ENCODE assay signal across 8 cellular contexts in genomic region chr1:9234223-9235122, GRCh38. TPM values are rescaled to one million over a fixed set of nuclear protein-coding genes. Genes with fewer than 3 reads are reported as not detected.
DNase-seq lines count a peak whose midpoint lies in the region; ATAC-seq and TF ChIP-seq lines count a peak whose summit lies in the region.

TSS of gene H6PD (plus strand) at chr1:9234774. CDS start at chr1:9244935, 10,161 bp downstream.

- peak; percentile 97 for TF ChIP-seq POLR2A in GM19099 (IDR thresholded peaks at IDR 0.05; ENCODE audit: extremely low read depth, insufficient read length, low read depth)

- H3K9me3 ChIP-seq in CD4-positive, alpha-beta T cell (ENCODE audit: control insufficient read depth, low read length), result no peaks in the 10 kb centered on the region
- H3K9me3 ChIP-seq in OCI-LY3 (ENCODE audit: insufficient read depth, low read length) (no peaks in the 10 kb centered on the region), mucosa of stomach (ENCODE audit: control insufficient read depth, low read length) (no peaks in the 10 kb centered on the region)

- intact Hi-C loops in CD4-positive, alpha-beta T cell (cut with DNase I, micrococcal nuclease), result loop anchor here in 1 of 2 experiments (2.0 to 10.0 kb wide), 9 partner anchors 58 to 1240 kb away; partner anchors contain the start of genes DFFA, GPR157, PEX14 and RERE

- H3K9ac ChIP-seq in OCI-LY3 (ENCODE audit: low read length) (peak within 1 kb of the TSS; percentile 95), mucosa of stomach (ENCODE audit: low read length) (peak within 1 kb of the TSS; percentile 97)

- H3K4me1 Mint-ChIP-seq in CD4-positive, alpha-beta T cell (ENCODE audit: low read depth), result peaks cover 37% of the 10 kb centered on the region

- peak; percentile 39 to 72 (median 63) for DNase-seq in CD4-positive, alpha-beta T cell
- peak; percentile 47 for DNase-seq in activated T-cell treated with anti-CD3 and anti-CD28 coated beads for 4 hours
- DNase-seq in epithelial cell of proximal tubule (ENCODE audit: low read depth), result no peak
- DNase-seq in stimulated activated CD8-positive, alpha-beta memory T cell treated with anti-CD3 and anti-CD28 coated beads, Interleukin-7, amount 100 ng/mL, for 1 hour (ENCODE audit: low read depth in 2 of 2), result peak; percentile 44 to 48

- peak; percentile 14 for TF ChIP-seq CTCF in CD4-positive, alpha-beta T cell (IDR thresholded peaks at IDR 0.05)
- peak; percentile 43 for TF ChIP-seq CTCF in OCI-LY3 (IDR thresholded peaks at IDR 0.05; ENCODE audit: low read depth, low read length)
- peak; percentile 55 for TF ChIP-seq CTCF in epithelial cell of proximal tubule (conservative IDR thresholded peaks at IDR 0.05; ENCODE audit: low read depth, low read length)

- H3K27me3 ChIP-seq in CD4-positive, alpha-beta T cell (ENCODE audit: control insufficient read depth, insufficient read depth, low read length), result no peaks in the 10 kb centered on the region
- H3K27me3 ChIP-seq in OCI-LY3 (ENCODE audit: low read depth, low read length), result no peaks in the 10 kb centered on the region
- no peaks in the 10 kb centered on the region for H3K27me3 ChIP-seq in mucosa of stomach (ENCODE audit: control insufficient read depth, insufficient read depth, low read length)

- H3K9me3 Mint-ChIP-seq in CD4-positive, alpha-beta T cell, result no peaks in the 10 kb centered on the region

- peak within 1 kb of the TSS; percentile 98 for H3K4me2 ChIP-seq in OCI-LY3 (ENCODE audit: low read length)

- peak within 1 kb of the TSS; percentile 98 for H3K4me3 ChIP-seq in OCI-LY3 (ENCODE audit: low read length)
- peak within 1 kb of the TSS; percentile 60 for H3K4me3 ChIP-seq in epithelial cell of proximal tubule (ENCODE audit: low read depth, low read length)
- H3K4me3 ChIP-seq in mucosa of stomach (ENCODE audit: low read length), result peak within 1 kb of the TSS; percentile 52

- H3K27ac Mint-ChIP-seq in CD4-positive, alpha-beta T cell, result peak within 1 kb of the TSS; percentile 87

- no peaks in the 10 kb centered on the region for H3K27me3 Mint-ChIP-seq in CD4-positive, alpha-beta T cell

- CTCF ChIA-PET in CD4-positive, alpha-beta T cell (lab: Charles Lee), result interaction anchor here (0.6 to 1.5 kb wide), 11 partner anchors 10 to 355 kb away, joined by 3 to 7 read pairs (median 3); partner anchors contain the start of gene GPR157

- H2AFZ ChIP-seq in OCI-LY3 (ENCODE audit: low read depth, low read length), result peak within 1 kb of the TSS; percentile 95

- POLR2A ChIA-PET in CD4-positive, alpha-beta T cell (lab: Charles Lee), result interaction anchor here (0.7 to 1.6 kb wide), 11 partner anchors 10 to 676 kb away, joined by 3 to 6 read pairs (median 4); partner anchors contain the start of gene PIK3CD

- peak; percentile 80 for ATAC-seq in CD4-positive, alpha-beta T cell (ENCODE audit: poor library complexity)
- ATAC-seq in HG03432 (IDR thresholded peaks at IDR 0.05; ENCODE audit: unreplicated experiment), result peak; percentile 78

- H3K4me1 ChIP-seq in OCI-LY3 (ENCODE audit: low read length) (peaks cover 8% of the 10 kb centered on the region), mucosa of stomach (ENCODE audit: control insufficient read depth, insufficient read depth, low read length) (peaks cover 35% of the 10 kb centered on the region)

- H3K36me3 Mint-ChIP-seq in CD4-positive, alpha-beta T cell (ENCODE audit: low read depth), result peaks cover 4% of the 10 kb centered on the region

- no peaks in the 10 kb centered on the region for H4K20me1 ChIP-seq in OCI-LY3 (ENCODE audit: insufficient read depth, low read length)

- H3K79me2 ChIP-seq in OCI-LY3 (ENCODE audit: low read length), result peaks cover 10% of the 10 kb centered on the region

- H3K36me3 ChIP-seq in OCI-LY3 (replicated peaks; ENCODE audit: low read depth, low read length) (no peaks in the 10 kb centered on the region), mucosa of stomach (ENCODE audit: control insufficient read depth, insufficient read depth, low read length) (no peaks in the 10 kb centered on the region)

- H3K27ac ChIP-seq in CD4-positive, alpha-beta T cell (ENCODE audit: low read depth, low read length), result peak within 1 kb of the TSS; percentile 59
- peak within 1 kb of the TSS; percentile 71 for H3K27ac ChIP-seq in OCI-LY3 (ENCODE audit: low read length)

- H3K4me3 Mint-ChIP-seq in CD4-positive, alpha-beta T cell, result peak within 1 kb of the TSS; percentile 97

RNA-seq across cellular contexts. Expression of gene H6PD, which starts in this region (rescaled TPM):
- total RNA-seq in CD4-positive, alpha-beta T cell, result 10 to 100 TPM; 13.6 to 13.9 TPM
- total RNA-seq in epithelial cell of proximal tubule, result 7.5 and 10.7 TPM in 2 replicates
